ENCODE assay signal across 1 cellular context in genomic region chr7:105581066-105581811, GRCh38.
TF ChIP-seq lines count a peak whose summit lies in the region.

Gene EFCAB10, minus strand, starts transcription at chr7:105581493. Its CDS starts 30 bp downstream, at chr7:105581463.

TF ChIP-seq in GM12878, 131 proteins besides CTCF, POLR2A, EP300 and RAD21 (continued from another document):
- TF ChIP-seq E4F1 (IDR thresholded peaks at IDR 0.05; ENCODE audit: borderline replicate concordance, partially characterized antibody) (no peak), BMI1 (IDR thresholded peaks at IDR 0.05; ENCODE audit: borderline replicate concordance) (no peak), ATF7 (IDR thresholded peaks at IDR 0.05; ENCODE audit: low read depth) (no peak), NR2C2 (IDR thresholded peaks at IDR 0.05; ENCODE audit: borderline replicate concordance, control insufficient read depth, insufficient read length, low read depth) (no peak), USF2 (IDR thresholded peaks at IDR 0.05; ENCODE audit: borderline replicate concordance, low read depth, low read length) (peak; percentile 25), TCF7 (IDR thresholded peaks at IDR 0.05; ENCODE audit: borderline replicate concordance) (no peak), MYC (IDR thresholded peaks at IDR 0.05; ENCODE audit: insufficient read depth, insufficient read length, insufficient replicate concordance, low read length, severe bottlenecking) (no peak), BCL11A (IDR thresholded peaks at IDR 0.05; ENCODE audit: low read depth, low read length) (no peak), CHD4 (IDR thresholded peaks at IDR 0.05) (no peak), ZNF24 (IDR thresholded peaks at IDR 0.05) (no peak), IRF4 (IDR thresholded peaks at IDR 0.05; ENCODE audit: low read depth, low read length) (no peak), CHD2 (IDR thresholded peaks at IDR 0.05; ENCODE audit: borderline replicate concordance, low read depth, low read length) (no peak), KAT2A (conservative IDR thresholded peaks at IDR 0.05; ENCODE audit: control insufficient read depth, low read depth, low read length) (no peak), CREB1 (IDR thresholded peaks at IDR 0.05; ENCODE audit: low read depth) (no peak), ATF3 (IDR thresholded peaks at IDR 0.05; ENCODE audit: borderline replicate concordance, extremely low read depth, low read depth, low read length) (0 out of 2 replicates have a peak, but pooled peaks have one; percentile 26), REST (IDR thresholded peaks at IDR 0.05; ENCODE audit: low read depth, low read length) (no peak), MTA3 (IDR thresholded peaks at IDR 0.05; ENCODE audit: borderline replicate concordance, low read length) (no peak), TBL1XR1 (IDR thresholded peaks at IDR 0.05; ENCODE audit: low read depth, low read length) (no peak), CHD1 (IDR thresholded peaks at IDR 0.05; ENCODE audit: low read depth, low read length) (no peak), USF1 (IDR thresholded peaks at IDR 0.05; ENCODE audit: borderline replicate concordance, extremely low read length, insufficient read depth, low read depth, low read length) (peak; percentile 89), BHLHE40 (IDR thresholded peaks at IDR 0.05; ENCODE audit: borderline replicate concordance in 1 of 2, low read depth in 2 of 2, low read length in 1 of 2) (peak; percentile 9 to 82; a peak in 3 of 4 replicates), ZBTB33 (IDR thresholded peaks at IDR 0.05) (peak; percentile 69; the same call in 1 of the 2 replicates), SUZ12 (IDR thresholded peaks at IDR 0.05; ENCODE audit: unreplicated experiment) (no peak)
